In the genomic region with DNA sequence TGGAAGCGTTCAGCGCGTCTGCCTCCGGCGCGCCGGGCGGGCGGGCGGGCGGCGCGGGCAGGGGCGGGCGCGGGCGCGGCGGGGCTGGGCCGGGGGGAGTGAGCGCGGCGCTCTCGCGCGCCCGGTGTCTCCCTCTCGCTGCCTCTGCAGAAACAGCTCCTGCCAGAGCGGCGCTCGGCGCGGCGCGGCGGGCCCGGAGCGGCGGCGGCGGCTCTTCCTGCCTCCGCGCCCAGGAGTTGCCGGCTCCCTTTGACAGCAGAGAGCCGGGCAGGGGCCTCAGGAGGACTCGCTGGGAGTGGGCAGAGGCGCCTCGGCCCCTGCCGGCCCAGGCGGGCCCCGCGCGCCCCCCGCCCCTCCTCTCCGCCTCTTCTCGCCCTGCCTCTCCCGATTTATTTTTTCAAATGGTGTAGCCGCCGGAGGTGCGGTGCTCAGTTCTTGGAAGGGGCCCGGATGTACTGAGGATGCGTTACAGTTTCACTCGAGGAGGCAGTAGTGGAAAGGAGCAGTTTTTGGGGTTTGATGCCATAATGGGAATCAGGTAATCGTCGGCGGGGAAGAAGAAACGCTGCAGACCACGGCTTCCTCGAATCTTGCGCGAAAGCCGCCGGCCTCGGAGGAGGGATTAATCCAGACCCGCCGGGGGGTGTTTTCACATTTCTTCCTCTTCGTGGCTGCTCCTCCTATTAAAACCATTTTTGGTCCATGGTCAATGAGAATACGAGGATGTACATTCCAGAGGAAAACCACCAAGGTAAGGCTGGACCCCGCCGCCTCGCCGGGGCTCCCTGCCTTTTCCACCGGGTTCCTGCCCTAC, we compare ENCODE assay signal across 8 cellular contexts. TPM values are rescaled to one million over a fixed set of nuclear protein-coding genes. Genes with fewer than 3 reads are reported as not detected.
DNase-seq lines count a peak whose midpoint lies in the region; ATAC-seq and TF ChIP-seq lines count a peak whose summit lies in the region.

A gene (plus strand): TSS at position 127 of the 814 bp plus-strand sequence. CDS start 576 bp downstream, at position 703.

- H2BK5ac ChIP-seq in mesendoderm (ENCODE audit: low read length), result no peak within 1 kb of the TSS

- H3K27ac ChIP-seq in mesendoderm (ENCODE audit: low read depth, low read length) (no peak within 1 kb of the TSS), stomach smooth muscle (ENCODE audit: low read length) (peak within 1 kb of the TSS; percentile 87)

- no peak within 1 kb of the TSS for H3K4ac ChIP-seq in mesendoderm (ENCODE audit: low read depth, low read length)

- POLR2A ChIA-PET in activated CD4-positive, alpha-beta T cell treated with anti-CD3 and anti-CD28 coated beads, Interleukin-2, amount 10 ng/mL, durations not matched to agents 7 days and 5 days (lab: Charles Lee), result no interaction called here

- H3K9me3 Mint-ChIP-seq in activated CD4-positive, alpha-beta T cell treated with anti-CD3 and anti-CD28 coated beads, Interleukin-2, amount 10 ng/mL, durations not matched to agents 7 days and 5 days, result no peaks in the 10 kb centered on the region

- peaks cover 81% of the 10 kb centered on the region for H3K27me3 Mint-ChIP-seq in activated CD4-positive, alpha-beta T cell treated with anti-CD3 and anti-CD28 coated beads, Interleukin-2, amount 10 ng/mL, durations not matched to agents 7 days and 5 days

- H3K9ac ChIP-seq in mesendoderm (ENCODE audit: low read length), result peak within 1 kb of the TSS; percentile 62
- peak within 1 kb of the TSS; percentile 86 to 88 for H3K9ac ChIP-seq in stomach smooth muscle (ENCODE audit: low read length in 2 of 2)

- H3K27ac Mint-ChIP-seq in activated CD4-positive, alpha-beta T cell treated with anti-CD3 and anti-CD28 coated beads, Interleukin-2, amount 10 ng/mL, durations not matched to agents 7 days and 5 days, result peak within 1 kb of the TSS; percentile 10

- peak within 1 kb of the TSS; percentile 54 for H3K18ac ChIP-seq in mesendoderm (ENCODE audit: low read length)

- H4K8ac ChIP-seq in mesendoderm (ENCODE audit: low read depth, low read length), result no peak within 1 kb of the TSS

- H3K79me1 ChIP-seq in mesendoderm (ENCODE audit: low read length), result no peaks in the 10 kb centered on the region

- TF ChIP-seq CTCF in epithelial cell of esophagus (IDR thresholded peaks at IDR 0.05; ENCODE audit: insufficient read depth, low read depth, low read length, missing control alignments), result no peak

- CTCF ChIA-PET in activated CD4-positive, alpha-beta T cell treated with anti-CD3 and anti-CD28 coated beads, Interleukin-2, amount 10 ng/mL, durations not matched to agents 7 days and 5 days (lab: Charles Lee), result interaction anchor here (0.5 kb wide), 1 partner anchor 47 kb away, joined by 3 read pairs; no protein-coding TSS in a partner anchor

- H3K27me3 ChIP-seq in mesendoderm (ENCODE audit: insufficient read depth, low read length, poor library complexity) (peaks cover 12% of the 10 kb centered on the region), stomach smooth muscle (ENCODE audit: control insufficient read depth in 1 of 2, insufficient read depth in 2 of 2, low read length in 2 of 2) (peaks cover 0 to 2% of the 10 kb centered on the region in 2 donors)

- H3K56ac ChIP-seq in mesendoderm (ENCODE audit: low read length), result peak within 1 kb of the TSS; percentile 77

- H2AK5ac ChIP-seq in mesendoderm (ENCODE audit: low read length), result no peak within 1 kb of the TSS

- H2BK15ac ChIP-seq in mesendoderm (replicated peaks; ENCODE audit: low read depth), result no peak within 1 kb of the TSS

- no CpG with 5 or more reads among the region's 83 CpGs for WGBS in mesendoderm (ENCODE audit: extremely low coverage, insufficient coverage, low lambda C conversion rate)

- H3K36me3 ChIP-seq in mesendoderm (ENCODE audit: control insufficient read depth, insufficient read depth, low read length) (no peaks in the 10 kb centered on the region), stomach smooth muscle (ENCODE audit: control insufficient read depth in 2 of 2, insufficient read depth in 2 of 2, low read length in 2 of 2) (no peaks in the 10 kb centered on the region)

- peak within 1 kb of the TSS; percentile 31 for H3K4me3 ChIP-seq in epithelial cell of esophagus (ENCODE audit: low read length)
- peak within 1 kb of the TSS; percentile 44 for H3K4me3 ChIP-seq in mesendoderm (ENCODE audit: low read length)
- peak within 1 kb of the TSS; percentile 87 to 90 for H3K4me3 ChIP-seq in stomach smooth muscle (ENCODE audit: low read length in 2 of 2)

- no peak for ATAC-seq in GM18511 (IDR thresholded peaks at IDR 0.05; ENCODE audit: unreplicated experiment)

- H3K4me1 ChIP-seq in mesendoderm (ENCODE audit: control insufficient read depth, low read depth, low read length), result no peaks in the 10 kb centered on the region
- H3K4me1 ChIP-seq in stomach smooth muscle (ENCODE audit: control insufficient read depth, insufficient read depth, low read length), result peaks cover 47% of the 10 kb centered on the region

- no peaks in the 10 kb centered on the region for H3K9me3 ChIP-seq in stomach smooth muscle (ENCODE audit: control insufficient read depth in 2 of 2, low read length in 2 of 2)

- no peaks in the 10 kb centered on the region for H3K79me2 ChIP-seq in mesendoderm (ENCODE audit: control insufficient read depth, insufficient read depth, low read length)

- peaks cover 23% of the 10 kb centered on the region for H3K4me1 Mint-ChIP-seq in activated CD4-positive, alpha-beta T cell treated with anti-CD3 and anti-CD28 coated beads, Interleukin-2, amount 10 ng/mL, durations not matched to agents 7 days and 5 days

- DNase-seq in EH (ENCODE audit: low read depth) (peak; percentile 78), NCI-H1105 treated with DMSO at 0.1 percent for 48 hours (lab: John Stamatoyannopoulos, UW) (peak; percentile 50), epithelial cell of esophagus (ENCODE audit: low read depth) (peak; percentile 42), mesendoderm (peak; percentile 75), cerebellar nuclear complex (lab: John Stamatoyannopoulos, UW) (no peak)
- peak; percentile 52 for DNase-seq in activated CD4-positive, alpha-beta T cell treated with anti-CD3 and anti-CD28 coated beads, Interleukin-2, amount 10 ng/mL, durations not matched to agents 7 days and 5 days

- H2BK120ac ChIP-seq in mesendoderm (ENCODE audit: low read depth, low read length), result no peak within 1 kb of the TSS

- peak within 1 kb of the TSS; percentile 95 for H3K4me2 ChIP-seq in mesendoderm (ENCODE audit: low read length)

- no peaks in the 10 kb centered on the region for H3K36me3 Mint-ChIP-seq in activated CD4-positive, alpha-beta T cell treated with anti-CD3 and anti-CD28 coated beads, Interleukin-2, amount 10 ng/mL, durations not matched to agents 7 days and 5 days (ENCODE audit: low read depth)

- H3K23ac ChIP-seq in mesendoderm (ENCODE audit: low read length), result no peak within 1 kb of the TSS

- no peak within 1 kb of the TSS for H4K5ac ChIP-seq in mesendoderm (ENCODE audit: low read length)

- peak within 1 kb of the TSS; percentile 80 for H3K4me3 Mint-ChIP-seq in activated CD4-positive, alpha-beta T cell treated with anti-CD3 and anti-CD28 coated beads, Interleukin-2, amount 10 ng/mL, durations not matched to agents 7 days and 5 days

RNA-seq across cellular contexts. Expression of the gene that starts here (rescaled TPM):
- under 1 TPM; 0.12 to 0.15 TPM for total RNA-seq in activated CD4-positive, alpha-beta T cell treated with anti-CD3 and anti-CD28 coated beads, Interleukin-2, amount 10 ng/mL, durations not matched to agents 7 days and 5 days
- 0.38 TPM for polyA plus RNA-seq in mesendoderm (2013, experiment 1 of 2)
- 0.45 TPM for polyA plus RNA-seq in mesendoderm (2013, experiment 2 of 2)

Comparison
In these comparisons a context has a peak if more than half of its experiments do, and no peak if none do; other contexts are left out.
1. Peak in DNase-seq in activated CD4-positive, alpha-beta T cell treated with anti-CD3 and anti-CD28 coated beads, Interleukin-2, amount 10 ng/mL, durations not matched to agents 7 days and 5 days; RNA of the gene not detected or under 1 TPM.
2. DNase-seq: peak in EH (single experiment), NCI-H1105 treated with DMSO at 0.1 percent for 48 hours (single experiment), epithelial cell of esophagus (single experiment) and mesendoderm (single experiment); none in cerebellar nuclear complex (0 of 2).
3. H3K4me3 ChIP-seq: peak in every context shown above with its lines; median percentile 88 in stomach smooth muscle; 44 in mesendoderm; 31 in epithelial cell of esophagus.